In genomic region chr15:76285241-76285825, GRCh38 we compare ENCODE assay signal across 9 cellular contexts. TPM values are rescaled to one million over a fixed set of nuclear protein-coding genes. Genes with fewer than 3 reads are reported as not detected.
DNase-seq lines count a peak whose midpoint lies in the region; ATAC-seq and TF ChIP-seq lines count a peak whose summit lies in the region.
"Had no signal": no experiment of that assay in that cellular context is flagged by ENCODE, and none has a peak within 500 bp of the region (broad histone marks: within the 10 kb centered on the region; RNA-seq: fewer than 3 reads in every experiment).

No MANE protein-coding gene starts in this region.

- H3K36me3 ChIP-seq in BE2C: peaks cover 46% of the 10 kb centered on the region
- peaks cover 32% of the 10 kb centered on the region for H3K36me3 ChIP-seq in GM23248 (ENCODE audit: low read depth)

- no peak overlapping the region for H3K9ac ChIP-seq in GM23248

- peak; percentile 60 for TF ChIP-seq CTCF in BE2C (IDR thresholded peaks at IDR 0.05; ENCODE audit: low read depth, low read length)

- H3K27ac ChIP-seq in GM23248: no peak overlapping the region

- H3F3A ChIP-seq in GM23248 (ENCODE audit: insufficient read depth): no peaks in the 10 kb centered on the region

- DNase-seq in BE2C (no peak), GM23248 (peak; percentile 43), SW480 (ENCODE audit: low spot score) (peak; percentile 10), hepatic stellate cell (ENCODE audit: low spot score) (peak; percentile 31), SIG-M5 (lab: John Stamatoyannopoulos, UW) (no peak)
- no peak for DNase-seq in stimulated activated naive CD4-positive, alpha-beta T cell (lab: John Stamatoyannopoulos, UW)
- DNase-seq: NCI-H187 treated with DMSO at 0.1 percent for 48 hours had no signal

- no peaks in the 10 kb centered on the region for H3K9me3 ChIP-seq in BE2C
- no peaks in the 10 kb centered on the region for H3K9me3 ChIP-seq in GM23248 (ENCODE audit: low read depth)

- peaks cover 29% of the 10 kb centered on the region for H3K79me2 ChIP-seq in GM23248 (ENCODE audit: insufficient read depth)

- no peaks in the 10 kb centered on the region for H3K4me1 ChIP-seq in BE2C
- no peaks in the 10 kb centered on the region for H3K4me1 ChIP-seq in GM23248 (ENCODE audit: insufficient read depth)

- H3K4me3 ChIP-seq in BE2C (ENCODE audit: low read depth, low read length): no peak overlapping the region
- H3K4me3 ChIP-seq in GM23248: no peak overlapping the region

- H3K9me2 ChIP-seq in GM23248 (ENCODE audit: insufficient read depth): no peaks in the 10 kb centered on the region

- no peaks in the 10 kb centered on the region for H3K27me3 ChIP-seq in BE2C
- H3K27me3 ChIP-seq in GM23248 (replicated peaks; ENCODE audit: insufficient read depth): no peaks in the 10 kb centered on the region

- in situ Hi-C loops in GM23248 (cut with MboI): no loop called here

- WGBS in GM23248 (ENCODE audit: low coverage in 1 of 2, low lambda C conversion rate in 2 of 2, missing lambda C conversion rate in 2 of 2), 2 experiments: 98 to 100% methylated on average over 1 of the region's 1 CpG

- no peak overlapping the region for H2AFZ ChIP-seq in GM23248

- ATAC-seq in HG03571 (IDR thresholded peaks at IDR 0.05; ENCODE audit: unreplicated experiment) (no peak), GM21390 (IDR thresholded peaks at IDR 0.05; ENCODE audit: unreplicated experiment) (no peak)

- no peak overlapping the region for H3K4me2 ChIP-seq in GM23248 (ENCODE audit: unreplicated experiment)

- no peaks in the 10 kb centered on the region for H4K20me1 ChIP-seq in GM23248 (ENCODE audit: insufficient read depth)

RNA-seq across cellular contexts. Expression of gene ETFA, which starts 25.9 kb away (rescaled TPM):
- 159 TPM for polyA plus RNA-seq in BE2C (2012; ENCODE audit: insufficient read depth, insufficient read length, low read depth)
- total RNA-seq in GM23248 (2014; rRNA removed; shearing (Covaris generic)): 77.4 and 94.8 TPM in 2 replicates
- polyA plus RNA-seq in GM23248 (2016; fragmentation: Nextera tagmentation; extraction: Ambion mirVana): 141 and 147 TPM in 2 replicates

RNA-seq across cellular contexts. Expression of gene ISL2, which starts 51.2 kb away (rescaled TPM):
- 0.42 TPM for polyA plus RNA-seq in BE2C (2012; ENCODE audit: insufficient read depth, insufficient read length, low read depth)
- total RNA-seq in GM23248 (2014; rRNA removed; shearing (Covaris generic)): 2.2 and 2.8 TPM in 2 replicates
- 0.68 and 0.98 TPM in 2 replicates for polyA plus RNA-seq in GM23248 (2016; fragmentation: Nextera tagmentation; extraction: Ambion mirVana)

Comparison
In these comparisons a context has a peak if more than half of its experiments do, and no peak if none do; other contexts are left out.
1. DNase-seq: peak in GM23248 (single experiment), SW480 (single experiment) and hepatic stellate cell (single experiment); none in BE2C (single experiment), stimulated activated naive CD4-positive, alpha-beta T cell (0 of 6) and SIG-M5 (single experiment).